ENCODE assay signal across 1 cellular context in genomic region chr2:86105252-86105968, GRCh38.
A peak's percentile ranks its signal among the peaks of the same experiment; 100 is the strongest.
TF ChIP-seq lines count a peak whose summit lies in the region.

POLR1A (minus strand) TSS chr2:86105886; CDS start chr2:86105776, 110 bp downstream.

TF ChIP-seq in HepG2, 621 proteins besides CTCF, POLR2A, EP300 and RAD21 (continued from another document and continues in another):
- 0 out of 2 replicates have a peak, but pooled peaks have one; percentile 50 for TF ChIP-seq ZBED4 (CRISPR knock-in tag; IDR thresholded peaks at IDR 0.05; ENCODE audit: borderline replicate concordance)
- no peak for TF ChIP-seq ZBTB34 (CRISPR knock-in tag; IDR thresholded peaks at IDR 0.05)
- peak; percentile 97; the same call in 1 of the 2 replicates for TF ChIP-seq GMEB1 (CRISPR knock-in tag; IDR thresholded peaks at IDR 0.05; ENCODE audit: borderline replicate concordance)
- no peak for TF ChIP-seq ZNF776 (CRISPR knock-in tag; IDR thresholded peaks at IDR 0.05)
- 0 out of 2 replicates have a peak, but pooled peaks have one; percentile 69 for TF ChIP-seq ZFP90 (CRISPR knock-in tag; IDR thresholded peaks at IDR 0.05; ENCODE audit: borderline replicate concordance)
- TF ChIP-seq TFE3 (CRISPR knock-in tag; IDR thresholded peaks at IDR 0.05), result peak; percentile 47; the same call in 1 of the 2 replicates
- TF ChIP-seq EEA1 (CRISPR knock-in tag; IDR thresholded peaks at IDR 0.05; ENCODE audit: borderline replicate concordance), result no peak; the same call in 1 of the 2 replicates
- TF ChIP-seq ZNF670 (CRISPR knock-in tag; IDR thresholded peaks at IDR 0.05; ENCODE audit: borderline replicate concordance), result no peak
- TF ChIP-seq KDM2A (CRISPR knock-in tag; IDR thresholded peaks at IDR 0.05; ENCODE audit: borderline replicate concordance, low read depth), result peak; percentile 33; the same call in 1 of the 2 replicates
- no peak for TF ChIP-seq ZNF232 (CRISPR knock-in tag; IDR thresholded peaks at IDR 0.05; ENCODE audit: borderline replicate concordance)
- no peak for TF ChIP-seq JUN (CRISPR knock-in tag; IDR thresholded peaks at IDR 0.05)
- TF ChIP-seq TCF7L2 (IDR thresholded peaks at IDR 0.05; ENCODE audit: low read depth, low read length), result no peak
- TF ChIP-seq ZBTB7B (CRISPR knock-in tag; IDR thresholded peaks at IDR 0.05), result no peak
- peak; percentile 50; the same call in 1 of the 2 replicates for TF ChIP-seq ZNF687 (CRISPR knock-in tag; IDR thresholded peaks at IDR 0.05)
- no peak; the same call in 1 of the 2 replicates for TF ChIP-seq POGK (CRISPR knock-in tag; conservative IDR thresholded peaks at IDR 0.05)
- TF ChIP-seq ARID3A (IDR thresholded peaks at IDR 0.05; ENCODE audit: low read depth, low read length), result peak; percentile 23; the same call in 1 of the 2 replicates
- TF ChIP-seq POLR2G (IDR thresholded peaks at IDR 0.05; ENCODE audit: low read depth, low read length), result peak; percentile 78
- TF ChIP-seq FOXC1 (CRISPR knock-in tag; IDR thresholded peaks at IDR 0.05; ENCODE audit: borderline replicate concordance), result no peak
- TF ChIP-seq ATF2 (CRISPR knock-in tag; IDR thresholded peaks at IDR 0.05), result no peak
- no peak for TF ChIP-seq ZNF367 (CRISPR knock-in tag; IDR thresholded peaks at IDR 0.05; ENCODE audit: borderline replicate concordance)
- no peak for TF ChIP-seq ZNF552 (CRISPR knock-in tag; IDR thresholded peaks at IDR 0.05; ENCODE audit: borderline replicate concordance)
- no peak for TF ChIP-seq CENPT (CRISPR knock-in tag; IDR thresholded peaks at IDR 0.05; ENCODE audit: low read depth)
- TF ChIP-seq KDM4B (CRISPR knock-in tag; IDR thresholded peaks at IDR 0.05), result no peak
- TF ChIP-seq MEF2D (CRISPR knock-in tag; IDR thresholded peaks at IDR 0.05), result no peak; the same call in 1 of the 2 replicates
- TF ChIP-seq EED (CRISPR knock-in tag; IDR thresholded peaks at IDR 0.05), result no peak
- TF ChIP-seq TBL1XR1 (IDR thresholded peaks at IDR 0.05; ENCODE audit: borderline replicate concordance, low read length, partially characterized antibody), result peak; percentile 90
- no peak for TF ChIP-seq CBX1 (IDR thresholded peaks at IDR 0.05; ENCODE audit: low read depth)
- TF ChIP-seq ZNF580 (CRISPR knock-in tag; IDR thresholded peaks at IDR 0.05; ENCODE audit: borderline replicate concordance, low read depth), result no peak; the same call in 1 of the 2 replicates
- TF ChIP-seq IKZF1 (IDR thresholded peaks at IDR 0.05), result no peak
- no peak for TF ChIP-seq AFF4 (CRISPR knock-in tag; IDR thresholded peaks at IDR 0.05)
- TF ChIP-seq NR2C2 (CRISPR knock-in tag; IDR thresholded peaks at IDR 0.05; ENCODE audit: borderline replicate concordance), result no peak
- TF ChIP-seq RFXAP (CRISPR knock-in tag; IDR thresholded peaks at IDR 0.05; ENCODE audit: borderline replicate concordance), result no peak
- no peak; the same call in 1 of the 2 replicates for TF ChIP-seq CBFB (CRISPR knock-in tag; IDR thresholded peaks at IDR 0.05)
- no peak; the same call in 1 of the 2 replicates for TF ChIP-seq ESRRA (CRISPR knock-in tag; IDR thresholded peaks at IDR 0.05; ENCODE audit: low read depth)
